8 cellular contexts compared by ENCODE assay signal in the genomic region with DNA sequence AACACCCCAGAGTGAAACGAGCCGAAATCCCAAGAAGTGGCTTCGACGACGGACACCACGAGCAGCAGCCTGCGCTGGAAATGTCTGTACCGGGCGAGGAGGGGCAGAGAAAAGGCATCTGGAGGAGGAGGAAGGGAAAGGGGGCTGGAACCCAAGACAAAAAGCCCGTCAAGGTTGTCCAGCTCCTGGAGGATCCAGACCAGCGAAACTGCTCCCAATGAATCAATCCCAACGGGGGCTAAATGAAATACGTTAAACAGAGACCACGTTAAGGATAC. TPM values are rescaled to one million over a fixed set of nuclear protein-coding genes. Genes with fewer than 3 reads are reported as not detected.
DNase-seq lines count a peak whose midpoint lies in the region; ATAC-seq and TF ChIP-seq lines count a peak whose summit lies in the region.

No MANE protein-coding gene starts in this region.

- peaks cover 10% of the 10 kb centered on the region for H3K27me3 Mint-ChIP-seq in progenitor cell of endocrine pancreas

- peak overlapping the region; percentile 90 for H3K4me3 Mint-ChIP-seq in progenitor cell of endocrine pancreas (ENCODE audit: low read depth)

- peak overlapping the region; percentile 68 for H3K4me3 ChIP-seq in LNCaP clone FGC (ENCODE audit: low read depth, low read length)

- no peaks in the 10 kb centered on the region for H3K9me3 Mint-ChIP-seq in activated naive CD4-positive, alpha-beta T cell treated with anti-CD3 and anti-CD28 coated beads, Interleukin-2, amount 50 U/mL, for 72 hours
- no peaks in the 10 kb centered on the region for H3K9me3 Mint-ChIP-seq in progenitor cell of endocrine pancreas (ENCODE audit: low read depth)

- H3K36me3 Mint-ChIP-seq in activated naive CD4-positive, alpha-beta T cell treated with anti-CD3 and anti-CD28 coated beads, Interleukin-2, amount 50 U/mL, for 72 hours, result peaks cover 0 to 5% of the 10 kb centered on the region in 2 donors
- H3K36me3 Mint-ChIP-seq in progenitor cell of endocrine pancreas (ENCODE audit: insufficient read depth), result no peaks in the 10 kb centered on the region

- DNase-seq in activated T-cell treated with anti-CD3 and anti-CD28 coated beads for 48 hours (ENCODE audit: low read depth) (peak; percentile 6), LNCaP clone FGC (ENCODE audit: low read depth) (no peak), left cardiac atrium (no peak), progenitor cell of endocrine pancreas (ENCODE audit: low spot score, unreplicated experiment) (no peak)
- no peak for DNase-seq in activated T-cell treated with anti-CD3 and anti-CD28 coated beads, Interleukin-2, amount 50 U/mL, for 48 hours
- peak in 1 of 2 donors; percentile 21 for DNase-seq in activated naive CD4-positive, alpha-beta T cell treated with anti-CD3 and anti-CD28 coated beads, Interleukin-2, amount 50 U/mL, for 72 hours (ENCODE audit: low spot score in 2 of 2)

- peak overlapping the region; percentile 53 to 80 for H3K27ac Mint-ChIP-seq in activated naive CD4-positive, alpha-beta T cell treated with anti-CD3 and anti-CD28 coated beads, Interleukin-2, amount 50 U/mL, for 72 hours
- peak overlapping the region; percentile 96 for H3K27ac Mint-ChIP-seq in progenitor cell of endocrine pancreas

- H3K4me1 Mint-ChIP-seq in progenitor cell of endocrine pancreas (ENCODE audit: low read depth), result peaks cover 14% of the 10 kb centered on the region

- intact Hi-C loops in left cardiac atrium (cut with DNase I), result loop anchor here in 1 of 2 donors (10.0 kb wide), 1 partner anchor 54 kb away; no protein-coding TSS in a partner anchor

- ATAC-seq in activated naive CD4-positive, alpha-beta T cell treated with anti-CD3 and anti-CD28 coated beads, Interleukin-2, amount 50 U/mL, for 72 hours, result peak in 1 of 2 donors; percentile 4
- ATAC-seq in left cardiac atrium, result peak; percentile 1 to 38
- ATAC-seq in GM18909 (IDR thresholded peaks at IDR 0.05; ENCODE audit: poor library complexity, unreplicated experiment), result no peak
- ATAC-seq in GM21825 (IDR thresholded peaks at IDR 0.05; ENCODE audit: unreplicated experiment), result no peak

- no peak for TF ChIP-seq CTCF in LNCaP clone FGC (IDR thresholded peaks at IDR 0.05; ENCODE audit: control insufficient read depth, extremely low read depth, insufficient read depth)
- no peak for TF ChIP-seq CTCF in progenitor cell of endocrine pancreas (IDR thresholded peaks at IDR 0.05; ENCODE audit: unreplicated experiment)

RNA-seq across cellular contexts. Expression of gene CCDC88A, which starts 0.5 kb away (rescaled TPM):
- 10 to 100 TPM; 13.6 to 18.9 TPM for total RNA-seq in activated naive CD4-positive, alpha-beta T cell treated with anti-CD3 and anti-CD28 coated beads, Interleukin-2, amount 50 U/mL, for 72 hours
- total RNA-seq in left cardiac atrium (10 to 100 TPM; 29.0 to 33.0 TPM), progenitor cell of endocrine pancreas (77.1 and 81.1 TPM in 2 replicates)

Comparison
In these comparisons a context has a peak if more than half of its experiments do, and no peak if none do; other contexts are left out.
1. ATAC-seq: peak in left cardiac atrium (2 of 2); none in GM18909 (single experiment) and GM21825 (single experiment).